20 cellular contexts compared by ENCODE assay signal in the genomic region with DNA sequence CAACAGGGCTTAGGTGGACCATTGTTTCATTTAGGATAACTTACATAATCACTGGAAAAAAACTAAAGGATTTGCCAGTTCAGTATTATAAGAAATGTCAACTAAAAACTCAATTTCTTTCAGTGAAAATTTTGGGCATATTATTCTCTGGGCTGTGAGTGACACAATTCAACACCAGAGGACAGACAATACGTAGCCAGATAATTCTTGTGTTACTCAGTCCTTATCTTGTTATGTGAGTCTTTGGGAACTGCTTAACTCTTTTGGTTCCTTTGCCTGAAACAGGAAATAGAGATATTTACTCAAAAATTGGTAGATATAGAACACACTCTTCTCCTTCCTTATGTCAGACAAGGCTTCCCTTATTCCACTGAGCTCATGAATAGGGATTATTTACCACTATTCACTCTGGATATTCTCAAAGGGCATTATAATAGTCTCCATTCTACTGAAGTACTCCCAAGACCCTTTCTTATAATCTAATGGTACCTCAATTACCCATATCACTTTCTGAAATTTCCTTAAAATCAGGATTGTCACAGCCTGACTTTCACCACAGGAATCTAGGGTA. TPM values are rescaled to one million over a fixed set of nuclear protein-coding genes. Genes with fewer than 3 reads are reported as not detected.
DNase-seq lines count a peak whose midpoint lies in the region; TF ChIP-seq lines count a peak whose summit lies in the region.
"Had no signal": no experiment of that assay in that cellular context is flagged by ENCODE, and none has a peak within 500 bp of the region (broad histone marks: within the 10 kb centered on the region; RNA-seq: fewer than 3 reads in every experiment).

No MANE protein-coding gene starts in this region.

- H3K4me1 ChIP-seq in ACC112 (ENCODE audit: control insufficient read depth, insufficient read depth, low read length, unreplicated experiment): peaks cover 36% of the 10 kb centered on the region
- peaks cover 32% of the 10 kb centered on the region for H3K4me1 ChIP-seq in mammary epithelial cell (ENCODE audit: insufficient read depth, low read length)

- H3K27me3 ChIP-seq in ACC112 (ENCODE audit: insufficient read depth, low read length): no peaks in the 10 kb centered on the region
- H3K27me3 ChIP-seq in mammary epithelial cell (ENCODE audit: insufficient read depth, low read length): no peaks in the 10 kb centered on the region
- peaks cover 16% of the 10 kb centered on the region for H3K27me3 ChIP-seq in H7 (ENCODE audit: control insufficient read depth, insufficient read depth, low read length)
- H3K27me3 ChIP-seq: MG63 had no signal

- H3K36me3 ChIP-seq in ACC112 (ENCODE audit: insufficient read depth, low read length) (peaks cover 31% of the 10 kb centered on the region), mammary epithelial cell (ENCODE audit: insufficient read depth, low read length) (peaks cover 3% of the 10 kb centered on the region), H7 (replicated peaks; ENCODE audit: control insufficient read depth, insufficient read depth, low read length) (peaks cover 2% of the 10 kb centered on the region; the same call in 1 of the 2 replicates)

- H3K4me3 ChIP-seq in ACC112 (ENCODE audit: low read depth, low read length) (peak overlapping the region; percentile 0; the same call in 1 of the 2 replicates), fibroblast of villous mesenchyme (ENCODE audit: low read depth, low read length) (no peak overlapping the region), mammary epithelial cell (replicated peaks in 1 of 3; ENCODE audit: insufficient read depth in 1 of 3, low read depth in 2 of 3, low read length in 3 of 3) (no peak overlapping the region), H7 (ENCODE audit: insufficient read depth, low read depth, low read length) (no peak overlapping the region)
- H3K4me3 ChIP-seq: A549, GM23338, MG63 had no signal

- H4K20me1 ChIP-seq in mammary epithelial cell (ENCODE audit: insufficient read depth, low read length): no peaks in the 10 kb centered on the region

- no peak overlapping the region for H2AFZ ChIP-seq in ACC112 (ENCODE audit: low read length, unreplicated experiment)
- H2AFZ ChIP-seq in mammary epithelial cell (ENCODE audit: low read depth, low read length): no peak overlapping the region
- H2AFZ ChIP-seq: GM23338 had no signal

- BruUV-seq in mammary epithelial cell (replicated peaks; lab: Mats Ljungman, UMichigan): no TSS peak

- H3K27ac ChIP-seq in ACC112 (ENCODE audit: low read depth, low read length): peak overlapping the region; percentile 66
- no peak overlapping the region for H3K27ac ChIP-seq in mammary epithelial cell (ENCODE audit: insufficient read depth, low read depth, low read length)

- in situ Hi-C loops in mammary epithelial cell (cut with MboI; ENCODE audit: low sequenced_read_pairs in 2 of 2): no loop called here

- dilution Hi-C loops in mammary epithelial cell (cut with HindIII; ENCODE audit: low sequenced_read_pairs): loop anchor here (10.0 kb wide), 1 partner anchor 365 kb away; a partner anchor contains a TSS

- no peak overlapping the region for H3K9ac ChIP-seq in mammary epithelial cell (ENCODE audit: insufficient read depth, low read length)

- H3K4me2 ChIP-seq in mammary epithelial cell (ENCODE audit: insufficient read depth, low read depth, low read length): no peak overlapping the region
- H3K4me2 ChIP-seq: A549, GM23338 had no signal

- no peaks in the 10 kb centered on the region for H3K9me3 ChIP-seq in mammary epithelial cell (replicated peaks; ENCODE audit: insufficient read depth, low read length)
- H3K9me3 ChIP-seq: A549, MG63 had no signal

- intact Hi-C loops in mammary epithelial cell (cut with micrococcal nuclease): loop anchor here (10.0 kb wide), 1 partner anchor 185 kb away; no protein-coding TSS in a partner anchor

- peaks cover 36% of the 10 kb centered on the region for H3K79me2 ChIP-seq in ACC112 (ENCODE audit: control insufficient read depth, insufficient read depth, low read length, unreplicated experiment)
- H3K79me2 ChIP-seq in mammary epithelial cell (ENCODE audit: insufficient read depth, low read length): peaks cover 17% of the 10 kb centered on the region

- DNase-seq in NCI-H226: peak; percentile 47
- peak; percentile 61 for DNase-seq in amniotic epithelial cell (ENCODE audit: low read depth)
- peak; percentile 19 for DNase-seq in fibroblast of villous mesenchyme (ENCODE audit: low read depth)
- DNase-seq in mammary epithelial cell: no peak
- no peak for DNase-seq in H7
- DNase-seq in activated CD4-positive, alpha-beta T cell treated with anti-CD3 and anti-CD28 coated beads, Interleukin-2, amount 50 U/mL, for 48 hours: no peak
- no peak for DNase-seq in retina
- DNase-seq: AML-193, Calu3, DMS53, MG63, NCI-H1092, NCI-H2081 treated with DMSO at 0.1 percent for 48 hours, NCI-H345, NCI-H526 treated with DMSO at 0.1 percent for 48 hours, RPMI8226, SW 1271 had no signal

- CTCF ChIA-PET in mammary epithelial cell (lab: Charles Lee; ENCODE audit: low non-redundant PET): no interaction called here

- TF ChIP-seq CTCF in fibroblast of villous mesenchyme (IDR thresholded peaks at IDR 0.05; ENCODE audit: insufficient read depth, low read depth, low read length): no peak
- TF ChIP-seq CTCF in mammary epithelial cell (conservative IDR thresholded peaks at IDR 0.05 in 1 of 2, IDR thresholded peaks at IDR 0.05 in 1 of 2; ENCODE audit: extremely low read depth in 1 of 2, insufficient read depth in 1 of 2, low read depth in 1 of 2, low read length in 2 of 2): no peak

- WGBS in mammary epithelial cell (ENCODE audit: low coverage, missing lambda C conversion rate): 100% methylated on average over 1 of the region's 1 CpG

RNA-seq across cellular contexts. Expression of a gene that starts 4.9 kb away (rescaled TPM):
- total RNA-seq in fibroblast of villous mesenchyme (11.0 and 13.4 TPM in 2 replicates), mammary epithelial cell (1 to 10 TPM; 1.2 to 2.2 TPM)
- 0.18 TPM for polyA plus RNA-seq in mammary epithelial cell
- not detected for polyA minus RNA-seq in mammary epithelial cell
- 1.7 and 1.8 TPM in 2 replicates for total RNA-seq in H7 (2014; rRNA removed; shearing (Covaris generic))

Comparison
In these comparisons a context has a peak if more than half of its experiments do, and no peak if none do; other contexts are left out.
1. DNase-seq: peak in NCI-H226 (single experiment), amniotic epithelial cell (single experiment) and fibroblast of villous mesenchyme (single experiment); none in mammary epithelial cell (single experiment), H7 (single experiment), activated CD4-positive, alpha-beta T cell treated with anti-CD3 and anti-CD28 coated beads, Interleukin-2, amount 50 U/mL, for 48 hours (0 of 2) and retina (single experiment).